1 cellular context compared by ENCODE assay signal in the genomic region with DNA sequence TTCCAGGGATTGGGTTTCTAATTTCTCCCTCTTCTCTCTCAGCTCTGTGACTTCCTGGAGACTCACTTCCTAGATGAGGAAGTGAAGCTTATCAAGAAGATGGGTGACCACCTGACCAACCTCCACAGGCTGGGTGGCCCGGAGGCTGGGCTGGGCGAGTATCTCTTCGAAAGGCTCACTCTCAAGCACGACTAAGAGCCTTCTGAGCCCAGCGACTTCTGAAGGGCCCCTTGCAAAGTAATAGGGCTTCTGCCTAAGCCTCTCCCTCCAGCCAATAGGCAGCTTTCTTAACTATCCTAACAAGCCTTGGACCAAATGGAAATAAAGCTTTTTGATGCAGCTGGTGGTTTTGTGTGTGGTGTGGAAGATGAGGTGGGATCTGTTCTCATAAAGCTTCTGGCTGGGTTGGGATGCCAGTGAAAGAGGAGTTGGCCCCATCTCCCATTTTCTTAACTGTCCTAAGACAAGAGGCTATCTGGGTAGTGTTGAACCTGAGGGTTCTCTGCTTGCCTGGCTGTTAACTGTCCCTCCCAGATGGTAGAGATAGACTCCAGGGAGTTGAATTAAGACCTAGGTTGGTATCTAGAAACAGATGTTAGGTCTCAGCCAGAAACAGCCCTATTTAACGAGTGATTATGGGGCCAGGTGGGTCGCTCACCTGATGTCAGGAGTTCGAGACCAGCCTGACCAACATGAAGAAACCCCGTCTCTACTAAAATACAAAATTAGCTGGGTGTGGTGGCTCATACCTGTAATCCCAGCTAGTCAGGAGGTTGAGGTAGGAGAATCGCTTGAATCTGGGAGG.
TF ChIP-seq lines count a peak whose summit lies in the region.

No MANE protein-coding gene starts in this region.

TF ChIP-seq in K562, 482 proteins besides CTCF, POLR2A, EP300 and RAD21 (continued from another document and continues in another):
- TF ChIP-seq RBM39 (optimal IDR thresholded peaks at IDR 0.05; ENCODE audit: low read depth, low read length): no peak
- TF ChIP-seq SMC3 (conservative IDR thresholded peaks at IDR 0.05; ENCODE audit: insufficient read depth, low read depth, low read length): no peak
- TF ChIP-seq, protein P1, sequence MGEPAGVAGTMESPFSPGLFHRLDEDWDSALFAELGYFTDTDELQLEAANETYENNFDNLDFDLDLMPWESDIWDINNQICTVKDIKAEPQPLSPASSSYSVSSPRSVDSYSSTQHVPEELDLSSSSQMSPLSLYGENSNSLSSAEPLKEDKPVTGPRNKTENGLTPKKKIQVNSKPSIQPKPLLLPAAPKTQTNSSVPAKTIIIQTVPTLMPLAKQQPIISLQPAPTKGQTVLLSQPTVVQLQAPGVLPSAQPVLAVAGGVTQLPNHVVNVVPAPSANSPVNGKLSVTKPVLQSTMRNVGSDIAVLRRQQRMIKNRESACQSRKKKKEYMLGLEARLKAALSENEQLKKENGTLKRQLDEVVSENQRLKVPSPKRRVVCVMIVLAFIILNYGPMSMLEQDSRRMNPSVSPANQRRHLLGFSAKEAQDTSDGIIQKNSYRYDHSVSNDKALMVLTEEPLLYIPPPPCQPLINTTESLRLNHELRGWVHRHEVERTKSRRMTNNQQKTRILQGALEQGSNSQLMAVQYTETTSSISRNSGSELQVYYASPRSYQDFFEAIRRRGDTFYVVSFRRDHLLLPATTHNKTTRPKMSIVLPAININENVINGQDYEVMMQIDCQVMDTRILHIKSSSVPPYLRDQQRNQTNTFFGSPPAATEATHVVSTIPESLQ (CRISPR knock-in tag; IDR thresholded peaks at IDR 0.05): 0 out of 2 replicates have a peak, but pooled peaks have one; percentile 44
- 0 out of 2 replicates have a peak, but pooled peaks have one; percentile 23 for TF ChIP-seq MXI1 (IDR thresholded peaks at IDR 0.05; ENCODE audit: low read depth, low read length)
- peak; percentile 92 for TF ChIP-seq SPI1 (IDR thresholded peaks at IDR 0.05; ENCODE audit: borderline replicate concordance, low read depth, low read length)
- TF ChIP-seq ZSCAN29 (IDR thresholded peaks at IDR 0.05): no peak
- TF ChIP-seq SRSF7 (optimal IDR thresholded peaks at IDR 0.05; ENCODE audit: low read depth, low read length): no peak
- TF ChIP-seq, protein P2, sequence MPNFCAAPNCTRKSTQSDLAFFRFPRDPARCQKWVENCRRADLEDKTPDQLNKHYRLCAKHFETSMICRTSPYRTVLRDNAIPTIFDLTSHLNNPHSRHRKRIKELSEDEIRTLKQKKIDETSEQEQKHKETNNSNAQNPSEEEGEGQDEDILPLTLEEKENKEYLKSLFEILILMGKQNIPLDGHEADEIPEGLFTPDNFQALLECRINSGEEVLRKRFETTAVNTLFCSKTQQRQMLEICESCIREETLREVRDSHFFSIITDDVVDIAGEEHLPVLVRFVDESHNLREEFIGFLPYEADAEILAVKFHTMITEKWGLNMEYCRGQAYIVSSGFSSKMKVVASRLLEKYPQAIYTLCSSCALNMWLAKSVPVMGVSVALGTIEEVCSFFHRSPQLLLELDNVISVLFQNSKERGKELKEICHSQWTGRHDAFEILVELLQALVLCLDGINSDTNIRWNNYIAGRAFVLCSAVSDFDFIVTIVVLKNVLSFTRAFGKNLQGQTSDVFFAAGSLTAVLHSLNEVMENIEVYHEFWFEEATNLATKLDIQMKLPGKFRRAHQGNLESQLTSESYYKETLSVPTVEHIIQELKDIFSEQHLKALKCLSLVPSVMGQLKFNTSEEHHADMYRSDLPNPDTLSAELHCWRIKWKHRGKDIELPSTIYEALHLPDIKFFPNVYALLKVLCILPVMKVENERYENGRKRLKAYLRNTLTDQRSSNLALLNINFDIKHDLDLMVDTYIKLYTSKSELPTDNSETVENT (CRISPR knock-in tag; IDR thresholded peaks at IDR 0.05): no peak
- no peak for TF ChIP-seq ZNF133 (CRISPR knock-in tag; IDR thresholded peaks at IDR 0.05)
- TF ChIP-seq, protein P3, sequence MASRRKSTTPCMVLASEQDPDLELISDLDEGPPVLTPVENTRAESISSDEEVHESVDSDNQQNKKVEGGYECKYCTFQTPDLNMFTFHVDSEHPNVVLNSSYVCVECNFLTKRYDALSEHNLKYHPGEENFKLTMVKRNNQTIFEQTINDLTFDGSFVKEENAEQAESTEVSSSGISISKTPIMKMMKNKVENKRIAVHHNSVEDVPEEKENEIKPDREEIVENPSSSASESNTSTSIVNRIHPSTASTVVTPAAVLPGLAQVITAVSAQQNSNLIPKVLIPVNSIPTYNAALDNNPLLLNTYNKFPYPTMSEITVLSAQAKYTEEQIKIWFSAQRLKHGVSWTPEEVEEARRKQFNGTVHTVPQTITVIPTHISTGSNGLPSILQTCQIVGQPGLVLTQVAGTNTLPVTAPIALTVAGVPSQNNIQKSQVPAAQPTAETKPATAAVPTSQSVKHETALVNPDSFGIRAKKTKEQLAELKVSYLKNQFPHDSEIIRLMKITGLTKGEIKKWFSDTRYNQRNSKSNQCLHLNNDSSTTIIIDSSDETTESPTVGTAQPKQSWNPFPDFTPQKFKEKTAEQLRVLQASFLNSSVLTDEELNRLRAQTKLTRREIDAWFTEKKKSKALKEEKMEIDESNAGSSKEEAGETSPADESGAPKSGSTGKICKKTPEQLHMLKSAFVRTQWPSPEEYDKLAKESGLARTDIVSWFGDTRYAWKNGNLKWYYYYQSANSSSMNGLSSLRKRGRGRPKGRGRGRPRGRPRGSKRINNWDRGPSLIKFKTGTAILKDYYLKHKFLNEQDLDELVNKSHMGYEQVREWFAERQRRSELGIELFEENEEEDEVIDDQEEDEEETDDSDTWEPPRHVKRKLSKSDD (conservative IDR thresholded peaks at IDR 0.05; ENCODE audit: low read length): no peak
- TF ChIP-seq TEAD2 (tag; IDR thresholded peaks at IDR 0.05): no peak
- TF ChIP-seq NRF1 (conservative IDR thresholded peaks at IDR 0.05 in 1 of 2, IDR thresholded peaks at IDR 0.05 in 1 of 2): no peak
- TF ChIP-seq, protein P4, sequence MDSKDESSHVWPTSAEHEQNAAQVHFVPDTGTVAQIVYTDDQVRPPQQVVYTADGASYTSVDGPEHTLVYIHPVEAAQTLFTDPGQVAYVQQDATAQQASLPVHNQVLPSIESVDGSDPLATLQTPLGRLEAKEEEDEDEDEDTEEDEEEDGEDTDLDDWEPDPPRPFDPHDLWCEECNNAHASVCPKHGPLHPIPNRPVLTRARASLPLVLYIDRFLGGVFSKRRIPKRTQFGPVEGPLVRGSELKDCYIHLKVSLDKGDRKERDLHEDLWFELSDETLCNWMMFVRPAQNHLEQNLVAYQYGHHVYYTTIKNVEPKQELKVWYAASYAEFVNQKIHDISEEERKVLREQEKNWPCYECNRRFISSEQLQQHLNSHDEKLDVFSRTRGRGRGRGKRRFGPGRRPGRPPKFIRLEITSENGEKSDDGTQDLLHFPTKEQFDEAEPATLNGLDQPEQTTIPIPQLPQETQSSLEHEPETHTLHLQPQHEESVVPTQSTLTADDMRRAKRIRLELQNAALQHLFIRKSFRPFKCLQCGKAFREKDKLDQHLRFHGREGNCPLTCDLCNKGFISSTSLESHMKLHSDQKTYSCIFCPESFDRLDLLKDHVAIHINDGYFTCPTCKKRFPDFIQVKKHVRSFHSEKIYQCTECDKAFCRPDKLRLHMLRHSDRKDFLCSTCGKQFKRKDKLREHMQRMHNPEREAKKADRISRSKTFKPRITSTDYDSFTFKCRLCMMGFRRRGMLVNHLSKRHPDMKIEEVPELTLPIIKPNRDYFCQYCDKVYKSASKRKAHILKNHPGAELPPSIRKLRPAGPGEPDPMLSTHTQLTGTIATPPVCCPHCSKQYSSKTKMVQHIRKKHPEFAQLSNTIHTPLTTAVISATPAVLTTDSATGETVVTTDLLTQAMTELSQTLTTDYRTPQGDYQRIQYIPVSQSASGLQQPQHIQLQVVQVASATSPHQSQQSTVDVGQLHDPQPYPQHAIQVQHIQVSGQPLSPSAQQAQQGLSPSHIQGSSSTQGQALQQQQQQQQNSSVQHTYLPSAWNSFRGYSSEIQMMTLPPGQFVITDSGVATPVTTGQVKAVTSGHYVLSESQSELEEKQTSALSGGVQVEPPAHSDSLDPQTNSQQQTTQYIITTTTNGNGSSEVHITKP (IDR thresholded peaks at IDR 0.05; ENCODE audit: partially characterized antibody): no peak
- TF ChIP-seq POLR2B (IDR thresholded peaks at IDR 0.05; ENCODE audit: low read depth, partially characterized antibody): peak; percentile 39
- no peak for TF ChIP-seq SETDB1 (IDR thresholded peaks at IDR 0.05; ENCODE audit: low read length)
- TF ChIP-seq, protein P5, sequence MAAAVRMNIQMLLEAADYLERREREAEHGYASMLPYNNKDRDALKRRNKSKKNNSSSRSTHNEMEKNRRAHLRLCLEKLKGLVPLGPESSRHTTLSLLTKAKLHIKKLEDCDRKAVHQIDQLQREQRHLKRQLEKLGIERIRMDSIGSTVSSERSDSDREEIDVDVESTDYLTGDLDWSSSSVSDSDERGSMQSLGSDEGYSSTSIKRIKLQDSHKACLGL (CRISPR knock-in tag; IDR thresholded peaks at IDR 0.05; ENCODE audit: borderline replicate concordance, poor library complexity, severe bottlenecking): no peak
- no peak for TF ChIP-seq ZNF134 (CRISPR knock-in tag; conservative IDR thresholded peaks at IDR 0.05)
- TF ChIP-seq NFRKB (IDR thresholded peaks at IDR 0.05; ENCODE audit: low read depth): no peak
- no peak for TF ChIP-seq RNF2 (IDR thresholded peaks at IDR 0.05)
- no peak for TF ChIP-seq HDAC6 (IDR thresholded peaks at IDR 0.05; ENCODE audit: low read depth, low read length)
- 0 out of 2 replicates have a peak, but pooled peaks have one; percentile 30 for TF ChIP-seq RUNX1 (IDR thresholded peaks at IDR 0.05; ENCODE audit: low read depth)
- TF ChIP-seq CHD2 (IDR thresholded peaks at IDR 0.05; ENCODE audit: low read depth, low read length): peak; percentile 48; the same call in 1 of the 2 replicates
- TF ChIP-seq SIN3A (IDR thresholded peaks at IDR 0.05; ENCODE audit: borderline replicate concordance in 2 of 2, control insufficient read depth in 1 of 2, low read depth in 2 of 2, low read length in 2 of 2): no peak; a peak in 1 of 4 replicates
- TF ChIP-seq ELF4 (CRISPR knock-in tag; IDR thresholded peaks at IDR 0.05): peak; percentile 61; the same call in 1 of the 2 replicates
- TF ChIP-seq PTBP1 (IDR thresholded peaks at IDR 0.05; ENCODE audit: low read depth, low read length): peak; percentile 95
- TF ChIP-seq CSDE1 (IDR thresholded peaks at IDR 0.05): no peak
- TF ChIP-seq, protein P6, sequence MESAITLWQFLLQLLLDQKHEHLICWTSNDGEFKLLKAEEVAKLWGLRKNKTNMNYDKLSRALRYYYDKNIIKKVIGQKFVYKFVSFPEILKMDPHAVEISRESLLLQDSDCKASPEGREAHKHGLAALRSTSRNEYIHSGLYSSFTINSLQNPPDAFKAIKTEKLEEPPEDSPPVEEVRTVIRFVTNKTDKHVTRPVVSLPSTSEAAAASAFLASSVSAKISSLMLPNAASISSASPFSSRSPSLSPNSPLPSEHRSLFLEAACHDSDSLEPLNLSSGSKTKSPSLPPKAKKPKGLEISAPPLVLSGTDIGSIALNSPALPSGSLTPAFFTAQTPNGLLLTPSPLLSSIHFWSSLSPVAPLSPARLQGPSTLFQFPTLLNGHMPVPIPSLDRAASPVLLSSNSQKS (CRISPR knock-in tag; IDR thresholded peaks at IDR 0.05): no peak
- no peak for TF ChIP-seq GABPA (tag; conservative IDR thresholded peaks at IDR 0.05; ENCODE audit: low read depth)
- TF ChIP-seq ZNF436 (CRISPR knock-in tag; IDR thresholded peaks at IDR 0.05): no peak; the same call in none of the 2 replicates
- peak; percentile 25; the same call in 1 of the 2 replicates for TF ChIP-seq KAT7 (CRISPR knock-in tag; IDR thresholded peaks at IDR 0.05; ENCODE audit: borderline replicate concordance)
- no peak for TF ChIP-seq ZNF589 (CRISPR knock-in tag; IDR thresholded peaks at IDR 0.05; ENCODE audit: low read depth)
- no peak for TF ChIP-seq CREM (IDR thresholded peaks at IDR 0.05; ENCODE audit: low read depth)
- no peak for TF ChIP-seq ETV5 (CRISPR knock-in tag; IDR thresholded peaks at IDR 0.05; ENCODE audit: low read depth)
- TF ChIP-seq, protein P7, sequence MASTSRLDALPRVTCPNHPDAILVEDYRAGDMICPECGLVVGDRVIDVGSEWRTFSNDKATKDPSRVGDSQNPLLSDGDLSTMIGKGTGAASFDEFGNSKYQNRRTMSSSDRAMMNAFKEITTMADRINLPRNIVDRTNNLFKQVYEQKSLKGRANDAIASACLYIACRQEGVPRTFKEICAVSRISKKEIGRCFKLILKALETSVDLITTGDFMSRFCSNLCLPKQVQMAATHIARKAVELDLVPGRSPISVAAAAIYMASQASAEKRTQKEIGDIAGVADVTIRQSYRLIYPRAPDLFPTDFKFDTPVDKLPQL (IDR thresholded peaks at IDR 0.05; ENCODE audit: extremely low read depth, insufficient read length): no peak
- no peak for TF ChIP-seq SAFB (IDR thresholded peaks at IDR 0.05; ENCODE audit: borderline replicate concordance, low read depth, low read length)
- TF ChIP-seq, protein P8, sequence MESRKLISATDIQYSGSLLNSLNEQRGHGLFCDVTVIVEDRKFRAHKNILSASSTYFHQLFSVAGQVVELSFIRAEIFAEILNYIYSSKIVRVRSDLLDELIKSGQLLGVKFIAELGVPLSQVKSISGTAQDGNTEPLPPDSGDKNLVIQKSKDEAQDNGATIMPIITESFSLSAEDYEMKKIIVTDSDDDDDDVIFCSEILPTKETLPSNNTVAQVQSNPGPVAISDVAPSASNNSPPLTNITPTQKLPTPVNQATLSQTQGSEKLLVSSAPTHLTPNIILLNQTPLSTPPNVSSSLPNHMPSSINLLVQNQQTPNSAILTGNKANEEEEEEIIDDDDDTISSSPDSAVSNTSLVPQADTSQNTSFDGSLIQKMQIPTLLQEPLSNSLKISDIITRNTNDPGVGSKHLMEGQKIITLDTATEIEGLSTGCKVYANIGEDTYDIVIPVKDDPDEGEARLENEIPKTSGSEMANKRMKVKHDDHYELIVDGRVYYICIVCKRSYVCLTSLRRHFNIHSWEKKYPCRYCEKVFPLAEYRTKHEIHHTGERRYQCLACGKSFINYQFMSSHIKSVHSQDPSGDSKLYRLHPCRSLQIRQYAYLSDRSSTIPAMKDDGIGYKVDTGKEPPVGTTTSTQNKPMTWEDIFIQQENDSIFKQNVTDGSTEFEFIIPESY (CRISPR knock-in tag; IDR thresholded peaks at IDR 0.05): 0 out of 2 replicates have a peak, but pooled peaks have one; percentile 13
- TF ChIP-seq, protein P9, sequence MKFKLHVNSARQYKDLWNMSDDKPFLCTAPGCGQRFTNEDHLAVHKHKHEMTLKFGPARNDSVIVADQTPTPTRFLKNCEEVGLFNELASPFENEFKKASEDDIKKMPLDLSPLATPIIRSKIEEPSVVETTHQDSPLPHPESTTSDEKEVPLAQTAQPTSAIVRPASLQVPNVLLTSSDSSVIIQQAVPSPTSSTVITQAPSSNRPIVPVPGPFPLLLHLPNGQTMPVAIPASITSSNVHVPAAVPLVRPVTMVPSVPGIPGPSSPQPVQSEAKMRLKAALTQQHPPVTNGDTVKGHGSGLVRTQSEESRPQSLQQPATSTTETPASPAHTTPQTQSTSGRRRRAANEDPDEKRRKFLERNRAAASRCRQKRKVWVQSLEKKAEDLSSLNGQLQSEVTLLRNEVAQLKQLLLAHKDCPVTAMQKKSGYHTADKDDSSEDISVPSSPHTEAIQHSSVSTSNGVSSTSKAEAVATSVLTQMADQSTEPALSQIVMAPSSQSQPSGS (CRISPR knock-in tag; IDR thresholded peaks at IDR 0.05): no peak
- TF ChIP-seq, protein P10, sequence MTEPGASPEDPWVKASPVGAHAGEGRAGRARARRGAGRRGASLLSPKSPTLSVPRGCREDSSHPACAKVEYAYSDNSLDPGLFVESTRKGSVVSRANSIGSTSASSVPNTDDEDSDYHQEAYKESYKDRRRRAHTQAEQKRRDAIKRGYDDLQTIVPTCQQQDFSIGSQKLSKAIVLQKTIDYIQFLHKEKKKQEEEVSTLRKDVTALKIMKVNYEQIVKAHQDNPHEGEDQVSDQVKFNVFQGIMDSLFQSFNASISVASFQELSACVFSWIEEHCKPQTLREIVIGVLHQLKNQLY (CRISPR knock-in tag; conservative IDR thresholded peaks at IDR 0.05): no peak
- no peak for TF ChIP-seq EHMT2 (IDR thresholded peaks at IDR 0.05)
- TF ChIP-seq, protein P11, sequence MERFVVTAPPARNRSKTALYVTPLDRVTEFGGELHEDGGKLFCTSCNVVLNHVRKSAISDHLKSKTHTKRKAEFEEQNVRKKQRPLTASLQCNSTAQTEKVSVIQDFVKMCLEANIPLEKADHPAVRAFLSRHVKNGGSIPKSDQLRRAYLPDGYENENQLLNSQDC (CRISPR knock-in tag; IDR thresholded peaks at IDR 0.05): 0 out of 2 replicates have a peak, but pooled peaks have one; percentile 40
